In the genomic region with DNA sequence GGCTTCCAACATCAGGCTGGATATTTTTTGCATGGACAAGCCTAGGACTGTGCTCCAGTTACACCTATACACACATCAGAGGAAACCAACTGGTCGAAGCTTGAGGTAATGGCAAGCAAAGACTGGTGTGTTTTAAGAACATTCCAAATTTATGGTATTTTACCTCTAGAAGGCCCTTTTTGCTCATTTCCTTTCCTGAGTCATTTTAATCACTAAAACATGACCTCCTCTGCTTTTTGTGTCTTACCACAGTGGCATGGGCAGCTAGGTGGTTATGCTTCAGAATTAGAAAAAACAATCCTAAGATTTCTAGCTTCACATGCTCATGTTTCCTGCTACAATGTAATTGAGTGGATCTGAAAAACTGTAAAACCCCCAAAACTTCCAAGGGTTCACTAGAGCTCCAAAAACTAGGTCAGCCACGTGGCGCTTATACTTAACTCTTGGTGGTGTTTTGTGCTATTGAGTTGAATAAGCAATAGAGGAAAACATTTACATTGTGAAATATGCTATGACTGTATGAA, we compare ENCODE assay signal across 22 cellular contexts. TPM values are rescaled to one million over a fixed set of nuclear protein-coding genes. Genes with fewer than 3 reads are reported as not detected.
DNase-seq lines count a peak whose midpoint lies in the region; TF ChIP-seq lines count a peak whose summit lies in the region.
"Had no signal": no experiment of that assay in that cellular context is flagged by ENCODE, and none has a peak within 500 bp of the region (broad histone marks: within the 10 kb centered on the region; RNA-seq: fewer than 3 reads in every experiment).

No MANE protein-coding gene starts in this region.

- DNase-seq in activated CD4-positive, alpha-beta T cell treated with anti-CD3 and anti-CD28 coated beads for 48 hours: peak; percentile 49
- no peak for DNase-seq in activated CD4-positive, alpha-beta T cell treated with anti-CD3 and anti-CD28 coated beads, Interleukin-2, amount 10 ng/mL, durations not matched to agents 7 days and 5 days
- DNase-seq in GM12865 (ENCODE audit: low read depth) (peak; percentile 9), mesenchymal stem cell (no peak), transverse colon (no peak), T-helper 9 cell (no peak), HPDE6-E6E7 (ENCODE audit: extremely low spot score) (no peak)
- DNase-seq in activated naive CD8-positive, alpha-beta T cell treated with anti-CD3 and anti-CD28 coated beads for 36 hours: no peak
- DNase-seq: endodermal cell; MG63; NCI-H1694; NCI-H345; NK-92 treated with Interleukin-12 subunit alpha and Interleukin-12 subunit beta, amount 100 ng/mL, for 24 hours; psoas muscle; spleen; stimulated activated naive B cell treated with anti-CD40 and anti-IgM and Interleukin-4, amounts not matched to agents 10 μg/mL and 1 μg/mL and 100 μg/mL, for 72 hours; trophoblast cell had no signal

- H2AK5ac ChIP-seq in mesenchymal stem cell (ENCODE audit: low read length, severe bottlenecking): no peak overlapping the region

- H3K4me3 Mint-ChIP-seq in activated CD4-positive, alpha-beta T cell treated with anti-CD3 and anti-CD28 coated beads, Interleukin-2, amount 10 ng/mL, durations not matched to agents 7 days and 5 days: no peak overlapping the region
- no peak overlapping the region for H3K4me3 Mint-ChIP-seq in activated naive CD8-positive, alpha-beta T cell treated with anti-CD3 and anti-CD28 coated beads for 36 hours
- H3K4me3 Mint-ChIP-seq: CD14-positive monocyte; endodermal cell; nephron; stimulated activated naive B cell treated with anti-CD40 and anti-IgM and Interleukin-4, amounts not matched to agents 10 μg/mL and 1 μg/mL and 100 μg/mL, for 72 hours had no signal

- H3K9me3 ChIP-seq in mesenchymal stem cell (ENCODE audit: control insufficient read depth, low read length): no peaks in the 10 kb centered on the region
- no peaks in the 10 kb centered on the region for H3K9me3 ChIP-seq in transverse colon
- H3K9me3 ChIP-seq: ascending aorta, MG63, psoas muscle, spleen had no signal

- no peak for TF ChIP-seq EP300 in transverse colon (IDR thresholded peaks at IDR 0.05; ENCODE audit: low read depth)

- H3K23ac ChIP-seq in mesenchymal stem cell (ENCODE audit: low read length in 2 of 2): no peak overlapping the region

- no peak overlapping the region for H3K4me3 ChIP-seq in GM12865 (ENCODE audit: low read depth, low read length)
- no peak overlapping the region for H3K4me3 ChIP-seq in mesenchymal stem cell (ENCODE audit: insufficient read depth in 1 of 2, low read depth in 1 of 2, low read length in 2 of 2)
- no peak overlapping the region for H3K4me3 ChIP-seq in transverse colon
- H3K4me3 ChIP-seq: ascending aorta, MG63, psoas muscle, spleen had no signal

- no peaks in the 10 kb centered on the region for H3K36me3 ChIP-seq in mesenchymal stem cell (ENCODE audit: control insufficient read depth in 1 of 2, insufficient read depth in 2 of 2, low read depth in 1 of 2, low read length in 2 of 2)
- no peaks in the 10 kb centered on the region for H3K36me3 ChIP-seq in transverse colon
- H3K36me3 ChIP-seq: ascending aorta, MG63 had no signal

- no peaks in the 10 kb centered on the region for H3K27me3 Mint-ChIP-seq in activated CD4-positive, alpha-beta T cell treated with anti-CD3 and anti-CD28 coated beads, Interleukin-2, amount 10 ng/mL, durations not matched to agents 7 days and 5 days
- no peaks in the 10 kb centered on the region for H3K27me3 Mint-ChIP-seq in activated naive CD8-positive, alpha-beta T cell treated with anti-CD3 and anti-CD28 coated beads for 36 hours

- intact Hi-C loops in transverse colon (cut with DNase I; ENCODE audit: low total_unique reads): no loop called here

- H3K27me3 ChIP-seq in mesenchymal stem cell (ENCODE audit: control insufficient read depth in 1 of 2, insufficient read depth in 1 of 2, low read length in 2 of 2): no peaks in the 10 kb centered on the region
- H3K27me3 ChIP-seq in transverse colon: no peaks in the 10 kb centered on the region
- H3K27me3 ChIP-seq: ascending aorta, MG63 had no signal

- H3K4me1 Mint-ChIP-seq in activated CD4-positive, alpha-beta T cell treated with anti-CD3 and anti-CD28 coated beads, Interleukin-2, amount 10 ng/mL, durations not matched to agents 7 days and 5 days: peaks cover 6% of the 10 kb centered on the region
- H3K4me1 Mint-ChIP-seq in activated naive CD8-positive, alpha-beta T cell treated with anti-CD3 and anti-CD28 coated beads for 36 hours: peaks cover 30% of the 10 kb centered on the region
- H3K4me1 Mint-ChIP-seq: stimulated activated naive B cell treated with anti-CD40 and anti-IgM and Interleukin-4, amounts not matched to agents 10 μg/mL and 1 μg/mL and 100 μg/mL, for 72 hours had no signal

- TF ChIP-seq CTCF in GM12865 (IDR thresholded peaks at IDR 0.05; ENCODE audit: insufficient read depth, low read depth, low read length, missing control alignments): no peak
- TF ChIP-seq CTCF in transverse colon (IDR thresholded peaks at IDR 0.05): no peak

- H2AFZ ChIP-seq in mesenchymal stem cell (ENCODE audit: low read depth, low read length): no peak overlapping the region

- no peaks in the 10 kb centered on the region for H3K36me3 Mint-ChIP-seq in activated CD4-positive, alpha-beta T cell treated with anti-CD3 and anti-CD28 coated beads, Interleukin-2, amount 10 ng/mL, durations not matched to agents 7 days and 5 days (ENCODE audit: low read depth)
- H3K36me3 Mint-ChIP-seq in activated naive CD8-positive, alpha-beta T cell treated with anti-CD3 and anti-CD28 coated beads for 36 hours: no peaks in the 10 kb centered on the region
- H3K36me3 Mint-ChIP-seq: CD14-positive monocyte; stimulated activated naive B cell treated with anti-CD40 and anti-IgM and Interleukin-4, amounts not matched to agents 10 μg/mL and 1 μg/mL and 100 μg/mL, for 72 hours had no signal

- peaks cover 3% of the 10 kb centered on the region for H3K4me1 ChIP-seq in mesenchymal stem cell (ENCODE audit: control insufficient read depth, insufficient read depth, low read depth, low read length)
- no peaks in the 10 kb centered on the region for H3K4me1 ChIP-seq in transverse colon
- H3K4me1 ChIP-seq: ascending aorta, psoas muscle had no signal

- no peak overlapping the region for H3K4ac ChIP-seq in mesenchymal stem cell (ENCODE audit: low read depth in 1 of 2, low read length in 2 of 2)

- no peak for TF ChIP-seq POLR2A in transverse colon (IDR thresholded peaks at IDR 0.05)

- H2BK15ac ChIP-seq in mesenchymal stem cell (ENCODE audit: low read depth, poor library complexity, severe bottlenecking): no peak overlapping the region

- no peaks in the 10 kb centered on the region for H3K9me3 Mint-ChIP-seq in activated CD4-positive, alpha-beta T cell treated with anti-CD3 and anti-CD28 coated beads, Interleukin-2, amount 10 ng/mL, durations not matched to agents 7 days and 5 days
- no peaks in the 10 kb centered on the region for H3K9me3 Mint-ChIP-seq in activated naive CD8-positive, alpha-beta T cell treated with anti-CD3 and anti-CD28 coated beads for 36 hours
- H3K9me3 Mint-ChIP-seq: endodermal cell; nephron; stimulated activated naive B cell treated with anti-CD40 and anti-IgM and Interleukin-4, amounts not matched to agents 10 μg/mL and 1 μg/mL and 100 μg/mL, for 72 hours had no signal

- no peak overlapping the region for H4K8ac ChIP-seq in mesenchymal stem cell (ENCODE audit: low read length)

- CTCF ChIA-PET in activated CD4-positive, alpha-beta T cell treated with anti-CD3 and anti-CD28 coated beads, Interleukin-2, amount 10 ng/mL, durations not matched to agents 7 days and 5 days (lab: Charles Lee): interaction anchor here (0.5 to 2.4 kb wide), 8 partner anchors 13 to 496 kb away, joined by 3 to 12 read pairs (median 3); no protein-coding TSS in a partner anchor

- POLR2A ChIA-PET in activated CD4-positive, alpha-beta T cell treated with anti-CD3 and anti-CD28 coated beads, Interleukin-2, amount 10 ng/mL, durations not matched to agents 7 days and 5 days (lab: Charles Lee): no interaction called here

- H4K91ac ChIP-seq in mesenchymal stem cell (ENCODE audit: low read length): no peak overlapping the region

- H2BK120ac ChIP-seq in mesenchymal stem cell (ENCODE audit: low read depth, low read length): no peak overlapping the region

- no peak overlapping the region for H3K18ac ChIP-seq in mesenchymal stem cell (ENCODE audit: low read depth in 1 of 2, low read length in 2 of 2)

- H3K9ac ChIP-seq in mesenchymal stem cell (ENCODE audit: low read length): peak overlapping the region; percentile 26

- in situ Hi-C loops in transverse colon (cut with MboI; ENCODE audit: low pct_ligation_motif_present in 1 of 4, low pct_unique_long_range_greater_than_20kb in 1 of 4, low sequenced_read_pairs in 3 of 4): no loop called here

- H3K27ac ChIP-seq in mesenchymal stem cell (ENCODE audit: low read length, poor library complexity, severe bottlenecking) (no peak overlapping the region), transverse colon (no peak overlapping the region)
- H3K27ac ChIP-seq: ascending aorta, psoas muscle, spleen had no signal

- H2BK5ac ChIP-seq in mesenchymal stem cell (ENCODE audit: low read depth, low read length, poor library complexity, severe bottlenecking): no peak overlapping the region

- no peak overlapping the region for H3K4me2 ChIP-seq in mesenchymal stem cell (ENCODE audit: low read length, poor library complexity, severe bottlenecking)

- H3K14ac ChIP-seq in mesenchymal stem cell (ENCODE audit: low read length in 2 of 2): no peak overlapping the region

- no peak overlapping the region for H3K27ac Mint-ChIP-seq in activated CD4-positive, alpha-beta T cell treated with anti-CD3 and anti-CD28 coated beads, Interleukin-2, amount 10 ng/mL, durations not matched to agents 7 days and 5 days
- H3K27ac Mint-ChIP-seq in activated naive CD8-positive, alpha-beta T cell treated with anti-CD3 and anti-CD28 coated beads for 36 hours: peak overlapping the region; percentile 85
- H3K27ac Mint-ChIP-seq: nephron; stimulated activated naive B cell treated with anti-CD40 and anti-IgM and Interleukin-4, amounts not matched to agents 10 μg/mL and 1 μg/mL and 100 μg/mL, for 72 hours had no signal

- H3K79me1 ChIP-seq in mesenchymal stem cell (replicated peaks; ENCODE audit: low read length, poor library complexity, severe bottlenecking): no peaks in the 10 kb centered on the region

- WGBS in mesenchymal stem cell: no CpG with 5 or more reads among the region's 3 CpGs
- WGBS in transverse colon (ENCODE audit: low coverage in 1 of 2), 2 donors: 71 to 83% methylated on average over 3 of the region's 3 CpGs

- H2BK12ac ChIP-seq in mesenchymal stem cell (ENCODE audit: low read length in 2 of 2): no peak overlapping the region

RNA-seq across cellular contexts. Expression of a gene that starts 30.6 kb away (rescaled TPM):
- total RNA-seq in activated CD4-positive, alpha-beta T cell treated with anti-CD3 and anti-CD28 coated beads, Interleukin-2, amount 10 ng/mL, durations not matched to agents 7 days and 5 days: not detected
- total RNA-seq in activated naive CD8-positive, alpha-beta T cell treated with anti-CD3 and anti-CD28 coated beads for 36 hours: not detected
- polyA plus RNA-seq in mesenchymal stem cell (2013, experiment 1 of 2): 6.4 TPM
- 6.1 TPM for polyA plus RNA-seq in mesenchymal stem cell (2013, experiment 2 of 2)
- total RNA-seq in transverse colon: 1 to 10 TPM in 3 of 4 donors, not detected in 1; 2.6 to 7.4 (median 3.0) TPM
- total RNA-seq: ascending aorta, endodermal cell, HepG2 had no signal
- polyA plus RNA-seq: CD14-positive monocyte, HepG2, keratinocyte had no signal

Comparison
In these comparisons a context has a peak if more than half of its experiments do, and no peak if none do; other contexts are left out.
1. DNase-seq: peak in activated CD4-positive, alpha-beta T cell treated with anti-CD3 and anti-CD28 coated beads for 48 hours (single experiment) and GM12865 (single experiment); none in activated CD4-positive, alpha-beta T cell treated with anti-CD3 and anti-CD28 coated beads, Interleukin-2, amount 10 ng/mL, durations not matched to agents 7 days and 5 days (single experiment), activated naive CD8-positive, alpha-beta T cell treated with anti-CD3 and anti-CD28 coated beads for 36 hours (single experiment), mesenchymal stem cell (single experiment), transverse colon (single experiment), T-helper 9 cell (single experiment) and HPDE6-E6E7 (single experiment).